1 cellular context compared by ENCODE assay signal in genomic region chr16:28183930-28184329, GRCh38.
TF ChIP-seq lines count a peak whose summit lies in the region.

No MANE protein-coding gene starts in this region.

TF ChIP-seq in IMR-90, 13 proteins besides CTCF, POLR2A, EP300 and RAD21:
- TF ChIP-seq RFX5 (IDR thresholded peaks at IDR 0.05; ENCODE audit: low read depth, low read length) (no peak), MAFK (IDR thresholded peaks at IDR 0.05; ENCODE audit: low read depth, low read length) (no peak)
